ENCODE assay signal across 8 cellular contexts in the genomic region with DNA sequence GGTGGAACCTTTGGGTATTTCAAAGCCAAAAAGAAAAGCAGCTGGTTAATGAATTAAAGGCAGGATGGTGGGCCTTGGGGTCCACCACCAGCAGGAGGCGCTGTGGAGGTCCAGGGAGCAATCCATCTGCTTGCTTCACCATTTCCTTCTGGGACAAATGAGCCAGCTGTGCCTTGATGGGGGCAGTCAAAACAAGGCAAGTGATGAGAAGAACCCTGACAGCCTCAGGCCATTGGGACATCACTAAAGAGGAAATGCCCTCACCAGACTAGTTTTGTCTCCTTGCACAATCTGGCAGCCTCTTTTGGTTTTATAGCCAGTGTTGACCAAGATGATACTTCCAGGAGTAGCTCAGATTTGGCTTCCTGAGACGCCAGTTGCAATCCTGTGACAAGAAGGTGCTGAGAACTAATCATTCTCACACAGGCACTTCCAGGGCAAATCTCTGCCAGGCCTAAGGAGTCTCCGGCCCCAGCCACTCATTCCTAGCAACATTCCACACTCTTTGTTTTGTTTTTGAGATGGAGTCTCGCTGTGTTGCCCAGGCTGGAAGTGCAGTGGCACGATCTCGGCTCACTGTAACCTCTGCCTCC. TPM values are rescaled to one million over a fixed set of nuclear protein-coding genes. Genes with fewer than 3 reads are reported as not detected.
DNase-seq lines count a peak whose midpoint lies in the region; ATAC-seq and TF ChIP-seq lines count a peak whose summit lies in the region.

No MANE protein-coding gene starts in this region.

- peaks cover 0 to 1% (median 0%) of the 10 kb centered on the region in 7 donors for H3K9me3 Mint-ChIP-seq in CD14-positive monocyte
- no peaks in the 10 kb centered on the region for H3K9me3 Mint-ChIP-seq in activated naive CD4-positive, alpha-beta T cell treated with anti-CD3 and anti-CD28 coated beads, Interleukin-2, amount 50 U/mL, for 72 hours

- TF ChIP-seq CTCF in CD14-positive monocyte (IDR thresholded peaks at IDR 0.05): peak; percentile 94
- TF ChIP-seq CTCF in HFF-Myc (IDR thresholded peaks at IDR 0.05; ENCODE audit: low read depth, low read length, missing control alignments): peak; percentile 90
- TF ChIP-seq CTCF in left ventricle myocardium inferior (IDR thresholded peaks at IDR 0.05; ENCODE audit: borderline replicate concordance): peak; percentile 81

- H3K27me3 Mint-ChIP-seq in CD14-positive monocyte (ENCODE audit: low read depth in 3 of 3): peaks cover 2 to 5% (median 2%) of the 10 kb centered on the region in 3 donors

- ATAC-seq in SK-N-SH treated with all-trans-retinoic acid at 6 μM for 48 hours (peak; percentile 71), sciatic nerve (peak; percentile 80), HG02852 (IDR thresholded peaks at IDR 0.05; ENCODE audit: unreplicated experiment) (no peak), GM18517 (IDR thresholded peaks at IDR 0.05; ENCODE audit: unreplicated experiment) (no peak)
- peak; percentile 74 to 91 for ATAC-seq in activated naive CD4-positive, alpha-beta T cell treated with anti-CD3 and anti-CD28 coated beads, Interleukin-2, amount 50 U/mL, for 72 hours

- peaks cover 5 to 10% of the 10 kb centered on the region in 2 donors for H3K36me3 Mint-ChIP-seq in CD14-positive monocyte
- no peaks in the 10 kb centered on the region for H3K36me3 Mint-ChIP-seq in activated naive CD4-positive, alpha-beta T cell treated with anti-CD3 and anti-CD28 coated beads, Interleukin-2, amount 50 U/mL, for 72 hours

- peaks cover 10% of the 10 kb centered on the region for H3K4me1 Mint-ChIP-seq in CD14-positive monocyte

- H3K27ac Mint-ChIP-seq in CD14-positive monocyte: peak overlapping the region in 5 of 7 donors; percentile 46 to 68 (median 58)
- no peak overlapping the region for H3K27ac Mint-ChIP-seq in activated naive CD4-positive, alpha-beta T cell treated with anti-CD3 and anti-CD28 coated beads, Interleukin-2, amount 50 U/mL, for 72 hours

- no peak overlapping the region for H3K4me3 Mint-ChIP-seq in CD14-positive monocyte

- H3K4me1 ChIP-seq in left ventricle myocardium inferior: peaks cover 10% of the 10 kb centered on the region

- intact Hi-C loops in CD14-positive monocyte (cut with micrococcal nuclease): loop anchor here (2.0 to 10.0 kb wide), 4 partner anchors 37 to 214 kb away; a partner anchor contains a TSS
- intact Hi-C loops in left ventricle myocardium inferior (cut with micrococcal nuclease): no loop called here
- intact Hi-C loops in sciatic nerve (cut with DNase I): no loop called here

- no peaks in the 10 kb centered on the region for H3K9me3 ChIP-seq in left ventricle myocardium inferior (replicated peaks)

- no peaks in the 10 kb centered on the region for H3K36me3 ChIP-seq in left ventricle myocardium inferior

- H3K27ac ChIP-seq in left ventricle myocardium inferior (replicated peaks): no peak overlapping the region

- H3K4me3 ChIP-seq in HFF-Myc (replicated peaks; ENCODE audit: low read depth, low read length) (no peak overlapping the region), left ventricle myocardium inferior (no peak overlapping the region)

- DNase-seq in CD14-positive monocyte (ENCODE audit: low spot score) (peak; percentile 84), HFF-Myc (ENCODE audit: extremely low read depth, low read depth) (peak; percentile 30), left ventricle myocardium inferior (peak; percentile 80), sciatic nerve (ENCODE audit: low spot score) (peak; percentile 83)
- DNase-seq in activated naive CD4-positive, alpha-beta T cell treated with anti-CD3 and anti-CD28 coated beads, Interleukin-2, amount 50 U/mL, for 72 hours (ENCODE audit: low spot score in 2 of 2): peak; percentile 78 to 89

- no peaks in the 10 kb centered on the region for H3K27me3 ChIP-seq in left ventricle myocardium inferior (ENCODE audit: low read depth)

TF ChIP-seq in SK-N-SH treated with all-trans-retinoic acid at 6 μM for 48 hours, 23 proteins besides CTCF, POLR2A, EP300 and RAD21:
- no peak for TF ChIP-seq ZNF8 (CRISPR knock-in tag; IDR thresholded peaks at IDR 0.05)
- TF ChIP-seq, protein P1, sequence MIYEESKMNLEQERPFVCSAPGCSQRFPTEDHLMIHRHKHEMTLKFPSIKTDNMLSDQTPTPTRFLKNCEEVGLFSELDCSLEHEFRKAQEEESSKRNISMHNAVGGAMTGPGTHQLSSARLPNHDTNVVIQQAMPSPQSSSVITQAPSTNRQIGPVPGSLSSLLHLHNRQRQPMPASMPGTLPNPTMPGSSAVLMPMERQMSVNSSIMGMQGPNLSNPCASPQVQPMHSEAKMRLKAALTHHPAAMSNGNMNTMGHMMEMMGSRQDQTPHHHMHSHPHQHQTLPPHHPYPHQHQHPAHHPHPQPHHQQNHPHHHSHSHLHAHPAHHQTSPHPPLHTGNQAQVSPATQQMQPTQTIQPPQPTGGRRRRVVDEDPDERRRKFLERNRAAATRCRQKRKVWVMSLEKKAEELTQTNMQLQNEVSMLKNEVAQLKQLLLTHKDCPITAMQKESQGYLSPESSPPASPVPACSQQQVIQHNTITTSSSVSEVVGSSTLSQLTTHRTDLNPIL (CRISPR knock-in tag; IDR thresholded peaks at IDR 0.05; ENCODE audit: low read depth): no peak
- no peak for TF ChIP-seq BACH2 (CRISPR knock-in tag; IDR thresholded peaks at IDR 0.05; ENCODE audit: borderline replicate concordance)

RNA-seq across cellular contexts. Expression of a gene that starts 38.2 kb away (rescaled TPM):
- under 1 TPM; 0.05 to 0.22 TPM for polyA plus RNA-seq in CD14-positive monocyte
- 10 to 100 TPM; 39.8 to 52.3 TPM for total RNA-seq in activated naive CD4-positive, alpha-beta T cell treated with anti-CD3 and anti-CD28 coated beads, Interleukin-2, amount 50 U/mL, for 72 hours
- total RNA-seq in left ventricle myocardium inferior: 41.8 TPM
- 13.8 TPM for total RNA-seq in sciatic nerve

Comparison
In these comparisons a context has a peak if more than half of its experiments do, and no peak if none do; other contexts are left out.
1. DNase-seq: peak in every context shown above with its lines; median percentile 84 in CD14-positive monocyte; 84 in activated naive CD4-positive, alpha-beta T cell treated with anti-CD3 and anti-CD28 coated beads, Interleukin-2, amount 50 U/mL, for 72 hours; 83 in sciatic nerve; 80 in left ventricle myocardium inferior; 30 in HFF-Myc.
2. H3K27ac Mint-ChIP-seq: peak in CD14-positive monocyte (5 of 7); none in activated naive CD4-positive, alpha-beta T cell treated with anti-CD3 and anti-CD28 coated beads, Interleukin-2, amount 50 U/mL, for 72 hours (0 of 2).
3. ATAC-seq: peak in SK-N-SH treated with all-trans-retinoic acid at 6 μM for 48 hours (single experiment), activated naive CD4-positive, alpha-beta T cell treated with anti-CD3 and anti-CD28 coated beads, Interleukin-2, amount 50 U/mL, for 72 hours (2 of 2) and sciatic nerve (single experiment); none in HG02852 (single experiment) and GM18517 (single experiment).
4. intact Hi-C loops: an anchor here in CD14-positive monocyte (2.0 to 10.0 kb wide); none called in left ventricle myocardium inferior and sciatic nerve.
5. Peak in every context shown above with its lines, with median percentiles within 50 percentile points of each other: CTCF ChIP-seq.